ENCODE assay signal across 8 cellular contexts in the genomic region with DNA sequence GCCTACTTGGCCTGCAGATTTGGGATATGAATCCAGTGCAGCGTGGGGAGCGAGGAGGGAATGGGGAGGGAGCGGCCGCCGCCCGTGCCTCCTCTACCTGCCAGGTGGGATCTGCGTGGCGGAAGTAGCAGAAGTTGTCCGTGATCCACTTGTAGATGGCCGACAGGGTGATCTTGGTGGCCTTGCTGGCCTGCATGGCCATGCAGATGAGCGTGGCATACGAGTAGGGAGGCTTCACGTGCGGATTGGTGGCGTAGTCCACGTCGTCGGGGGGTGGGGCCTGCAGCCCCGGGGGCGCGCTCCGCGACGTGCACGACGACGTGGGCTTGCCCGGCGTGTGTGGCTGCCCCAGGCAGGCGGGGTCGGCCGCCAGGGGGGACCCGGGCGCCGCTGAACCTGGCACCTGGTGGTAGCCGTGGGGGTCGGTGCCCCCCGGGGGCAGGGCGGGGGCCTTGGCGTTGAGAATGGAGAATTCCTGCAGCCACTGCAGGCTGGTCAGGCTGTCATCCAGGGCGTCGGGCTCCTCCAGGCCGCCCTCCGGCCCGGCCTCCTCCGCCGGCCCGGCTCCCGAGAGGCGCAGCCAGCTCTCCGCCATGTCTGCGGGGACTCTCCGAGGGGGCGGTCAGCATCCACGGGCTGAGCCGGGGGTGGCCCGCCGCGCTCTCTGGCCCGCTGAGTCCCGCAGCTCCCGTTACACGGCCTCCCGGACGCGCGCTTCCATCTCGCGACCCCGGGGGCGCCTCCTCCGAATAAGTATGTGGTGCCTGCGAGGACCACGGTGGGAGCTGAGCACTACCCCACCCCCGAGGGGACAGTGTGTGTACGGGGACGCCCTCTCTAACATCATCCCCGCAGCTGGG.
DNase-seq lines count a peak whose midpoint lies in the region; ATAC-seq and TF ChIP-seq lines count a peak whose summit lies in the region.

No MANE protein-coding gene starts in this region.

- ATAC-seq in HG02610 (IDR thresholded peaks at IDR 0.05; ENCODE audit: unreplicated experiment), result no peak

- no peak for TF ChIP-seq CTCF in tibial artery (IDR thresholded peaks at IDR 0.05)

- intact Hi-C loops in tibial artery (cut with DNase I; ENCODE audit: low total_unique reads), result no loop called here

- H3K27me3 Mint-ChIP-seq in T-helper 1 cell treated with Interleukin-12 subunit alpha and Interleukin-12 subunit beta and Interleukin-4 antibody, amounts not matched to agents 30 μg/mL and 1 μg/mL, for 36 hours (ENCODE audit: low read depth), result peaks cover 16% of the 10 kb centered on the region

- peaks cover 33% of the 10 kb centered on the region for H3K4me1 Mint-ChIP-seq in T-helper 1 cell treated with Interleukin-12 subunit alpha and Interleukin-12 subunit beta and Interleukin-4 antibody, amounts not matched to agents 30 μg/mL and 1 μg/mL, for 36 hours (ENCODE audit: low read depth)

- no peaks in the 10 kb centered on the region for H3K9me3 Mint-ChIP-seq in T-helper 1 cell treated with Interleukin-12 subunit alpha and Interleukin-12 subunit beta and Interleukin-4 antibody, amounts not matched to agents 30 μg/mL and 1 μg/mL, for 36 hours

- no peaks in the 10 kb centered on the region for H3K36me3 ChIP-seq in ES-I3 (ENCODE audit: insufficient read depth, low read length)
- no peaks in the 10 kb centered on the region for H3K36me3 ChIP-seq in endocrine pancreas (ENCODE audit: control insufficient read depth, insufficient read depth, low read length)
- no peaks in the 10 kb centered on the region for H3K36me3 ChIP-seq in rectal smooth muscle tissue (ENCODE audit: control insufficient read depth, insufficient read depth, low read length)
- no peaks in the 10 kb centered on the region for H3K36me3 ChIP-seq in tibial artery

- H3K27me3 ChIP-seq in endocrine pancreas (ENCODE audit: control insufficient read depth, insufficient read depth, low read length) (no peaks in the 10 kb centered on the region), rectal smooth muscle tissue (ENCODE audit: control insufficient read depth, insufficient read depth, low read length) (peaks cover 18% of the 10 kb centered on the region), tibial artery (peaks cover 7 to 60% of the 10 kb centered on the region in 2 donors)

- H3K27ac Mint-ChIP-seq in T-helper 1 cell treated with Interleukin-12 subunit alpha and Interleukin-12 subunit beta and Interleukin-4 antibody, amounts not matched to agents 30 μg/mL and 1 μg/mL, for 36 hours, result no peak overlapping the region

- H3K4me3 ChIP-seq in endocrine pancreas (ENCODE audit: control insufficient read depth, insufficient read depth, low read length) (no peak overlapping the region), rectal smooth muscle tissue (ENCODE audit: low read length) (peak overlapping the region; percentile 29), tibial artery (peak overlapping the region in 1 of 2 donors; percentile 6)

- H3K9me3 ChIP-seq in ES-I3 (ENCODE audit: control insufficient read depth, insufficient read depth, low read length) (no peaks in the 10 kb centered on the region), endocrine pancreas (ENCODE audit: control insufficient read depth, low read length) (no peaks in the 10 kb centered on the region), tibial artery (no peaks in the 10 kb centered on the region)

- no peak for DNase-seq in AML-193 (lab: John Stamatoyannopoulos, UW)
- no peak for DNase-seq in DMS79 treated with DMSO at 0.1 percent for 48 hours (lab: John Stamatoyannopoulos, UW)
- no peak for DNase-seq in tibial artery

- H3K36me3 Mint-ChIP-seq in T-helper 1 cell treated with Interleukin-12 subunit alpha and Interleukin-12 subunit beta and Interleukin-4 antibody, amounts not matched to agents 30 μg/mL and 1 μg/mL, for 36 hours (ENCODE audit: low read depth), result peaks cover 12% of the 10 kb centered on the region

- H3K27ac ChIP-seq in rectal smooth muscle tissue (ENCODE audit: low read depth, low read length) (no peak overlapping the region), tibial artery (no peak overlapping the region)

- peak overlapping the region; percentile 72 for H3K9ac ChIP-seq in ES-I3 (ENCODE audit: low read depth, low read length)
- peak overlapping the region; percentile 47 for H3K9ac ChIP-seq in endocrine pancreas (ENCODE audit: control insufficient read depth, insufficient read depth, low read length)
- no peak overlapping the region for H3K9ac ChIP-seq in rectal smooth muscle tissue (ENCODE audit: low read length)

- H3K4me1 ChIP-seq in ES-I3 (ENCODE audit: insufficient read depth, low read length) (peaks cover 46% of the 10 kb centered on the region), endocrine pancreas (ENCODE audit: control insufficient read depth, insufficient read depth, low read length) (no peaks in the 10 kb centered on the region), rectal smooth muscle tissue (ENCODE audit: control insufficient read depth, insufficient read depth, low read length) (peaks cover 2% of the 10 kb centered on the region), tibial artery (peaks cover 0 to 42% (median 31%) of the 10 kb centered on the region in 4 donors)

- peak overlapping the region; percentile 14 for H3K4me3 Mint-ChIP-seq in T-helper 1 cell treated with Interleukin-12 subunit alpha and Interleukin-12 subunit beta and Interleukin-4 antibody, amounts not matched to agents 30 μg/mL and 1 μg/mL, for 36 hours
